ENCODE assay signal across 8 cellular contexts in the genomic region with DNA sequence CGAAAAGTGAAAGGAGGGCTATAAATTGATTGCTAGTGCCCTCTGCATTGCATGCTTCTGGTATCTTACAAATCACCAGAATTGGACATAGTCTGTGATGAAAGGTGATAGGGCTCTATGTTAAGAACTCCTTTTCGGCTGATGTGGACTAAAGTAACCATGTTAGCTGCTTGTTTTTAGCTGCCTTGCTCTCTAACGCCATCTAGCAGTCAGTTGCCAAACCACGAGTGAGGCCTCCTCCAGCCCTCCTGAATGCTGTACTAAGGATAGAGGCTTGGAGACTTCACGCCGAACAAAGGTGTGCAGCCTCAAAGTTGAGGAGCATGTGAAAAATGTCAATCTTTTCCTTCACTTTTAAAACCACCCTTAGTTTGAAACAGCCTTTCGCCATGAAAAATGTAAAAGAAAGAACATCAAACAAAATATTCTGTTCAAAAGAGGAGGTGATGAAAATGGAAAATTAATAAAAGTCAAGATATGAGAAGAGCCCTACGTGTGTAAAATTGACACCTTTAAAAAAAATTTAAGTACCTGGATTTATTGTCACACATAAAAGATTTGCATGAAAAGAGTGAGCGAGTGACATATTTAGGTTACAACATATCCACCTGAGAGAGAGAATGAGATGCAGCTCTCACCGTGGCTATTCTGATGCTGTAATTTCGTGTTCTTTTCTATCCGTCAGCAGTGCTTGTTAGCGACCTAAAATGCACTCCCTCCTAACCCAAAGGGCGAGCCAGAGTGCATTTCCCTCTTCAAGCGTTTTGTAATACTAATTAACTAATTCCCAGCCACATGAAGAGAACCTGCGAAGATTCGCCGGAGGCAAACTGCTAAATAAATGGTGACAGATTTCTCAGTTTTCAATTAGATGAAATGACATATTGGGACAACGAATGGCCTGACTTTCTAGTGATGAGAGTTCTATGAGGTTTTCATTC. TPM values are rescaled to one million over a fixed set of nuclear protein-coding genes. Genes with fewer than 3 reads are reported as not detected.
DNase-seq lines count a peak whose midpoint lies in the region; TF ChIP-seq lines count a peak whose summit lies in the region.
"Had no signal": no experiment of that assay in that cellular context is flagged by ENCODE, and none has a peak within 500 bp of the region (broad histone marks: within the 10 kb centered on the region; RNA-seq: fewer than 3 reads in every experiment).

No MANE protein-coding gene starts in this region.

- H3K27me3 ChIP-seq in ascending aorta = no peaks in the 10 kb centered on the region

- intact Hi-C loops in ascending aorta (cut with DNase I) = no loop called here

- no peaks in the 10 kb centered on the region for H3K36me3 ChIP-seq in ascending aorta

- H3K4me3 ChIP-seq in ascending aorta = no peak overlapping the region

- H3K9me3 ChIP-seq in ascending aorta = no peaks in the 10 kb centered on the region

- DNase-seq in H4 (ENCODE audit: low spot score) (peak; percentile 53), Kasumi-1 (lab: John Stamatoyannopoulos, UW) (peak; percentile 66 to 70), RPMI8226 (peak; percentile 50), ascending aorta (ENCODE audit: low spot score in 2 of 2) (no peak), iPS DF 4.7 (ENCODE audit: extremely low read depth, low spot score) (peak; percentile 49)
- DNase-seq in stimulated activated CD4-positive, alpha-beta T cell treated with anti-CD3 and anti-CD28 coated beads, Interleukin-2, amount 100 ng/mL, for 4 hours (ENCODE audit: low read depth) = peak; percentile 3

- H3K4me1 ChIP-seq in ascending aorta = no peaks in the 10 kb centered on the region

- H3K27ac ChIP-seq in ascending aorta = no peak overlapping the region
- H3K27ac ChIP-seq: epithelial cell of prostate had no signal

- TF ChIP-seq CTCF in GM12873 (IDR thresholded peaks at IDR 0.05; ENCODE audit: insufficient read depth, low read depth, low read length, missing control alignments) (peak; percentile 94), ascending aorta (IDR thresholded peaks at IDR 0.05) (peak in 2 of 3 experiments; percentile 14 to 38)

RNA-seq across cellular contexts. Expression of a gene that starts 8.0 kb away (rescaled TPM):
- not detected in 2 replicates for total RNA-seq in H4 (2014; rRNA removed; shearing (Covaris generic))
- total RNA-seq in ascending aorta = not detected

Comparison
In these comparisons a context has a peak if more than half of its experiments do, and no peak if none do; other contexts are left out.
1. DNase-seq: peak in H4 (single experiment), Kasumi-1 (2 of 2), RPMI8226 (single experiment), iPS DF 4.7 (single experiment) and stimulated activated CD4-positive, alpha-beta T cell treated with anti-CD3 and anti-CD28 coated beads, Interleukin-2, amount 100 ng/mL, for 4 hours (single experiment); none in ascending aorta (0 of 2).